8 cellular contexts compared by ENCODE assay signal in genomic region chr19:40424637-40425449, GRCh38. TPM values are rescaled to one million over a fixed set of nuclear protein-coding genes. Genes with fewer than 3 reads are reported as not detected.
DNase-seq lines count a peak whose midpoint lies in the region; ATAC-seq, FAIRE-seq and TF ChIP-seq lines count a peak whose summit lies in the region.

No MANE protein-coding gene starts in this region.

- H3K9me3 ChIP-seq in A549 (no peaks in the 10 kb centered on the region), GM23248 (ENCODE audit: low read depth) (no peaks in the 10 kb centered on the region)

- no peaks in the 10 kb centered on the region for H4K20me1 ChIP-seq in GM23248 (ENCODE audit: insufficient read depth)

- in situ Hi-C loops in GM23248 (cut with MboI), result no loop called here

- no peak for FAIRE-seq in A549 (lab: Jason Lieb, UNC)

- H2AFZ ChIP-seq in GM23248, result peak overlapping the region; percentile 11; the same call in 1 of the 2 replicates

- H3K27ac ChIP-seq in A549, result peak overlapping the region; percentile 93 to 94
- H3K27ac ChIP-seq in GM23248, result peak overlapping the region; percentile 96

- intact Hi-C loops in activated CD4-positive, alpha-beta memory T cell treated with anti-CD3 and anti-CD28 coated beads for 36 hours (cut with micrococcal nuclease), result loop anchor here (1.0 to 5.0 kb wide), 2 partner anchors 21 to 78 kb away; partner anchors contain the start of genes C19orf47 and PLD3

- POLR2A ChIA-PET in A549 (lab: Yijun Ruan, JAX), result interaction anchor here (0.6 to 5.8 kb wide), 5 partner anchors 9 to 161 kb away, joined by 3 to 208 read pairs (median 6); partner anchors contain the start of gene SERTAD3
- POLR2A ChIA-PET in activated CD4-positive, alpha-beta memory T cell treated with anti-CD3 and anti-CD28 coated beads for 36 hours (lab: Charles Lee), result interaction anchor here (2.1 kb wide), 1 partner anchor 18 kb away, joined by 10 read pairs; the partner anchor contains the start of gene SERTAD3

- TF ChIP-seq RAD21 in A549 (conservative IDR thresholded peaks at IDR 0.05 in 1 of 2, IDR thresholded peaks at IDR 0.05 in 1 of 2), result no peak

- H3K4me3 ChIP-seq in A549 (peak overlapping the region; percentile 66), GM23248 (peak overlapping the region; percentile 98)

- peak in 1 of 2 experiments; percentile 4; a peak in 2 of 6 replicates for ATAC-seq in A549

- no peak for TF ChIP-seq EP300 in A549 (IDR thresholded peaks at IDR 0.05)

- DNase-seq in A549 (ENCODE audit: low read depth in 1 of 2, low spot score in 1 of 2), result no peak
- DNase-seq in GM23248, result peak; percentile 54
- DNase-seq in activated CD4-positive, alpha-beta memory T cell treated with anti-CD3 and anti-CD28 coated beads for 36 hours, result peak; percentile 38
- peak; percentile 32 for DNase-seq in glomerular visceral epithelial cell (ENCODE audit: extremely low spot score)
- DNase-seq in progenitor cell of endocrine pancreas (ENCODE audit: low spot score, unreplicated experiment), result no peak
- no peak for DNase-seq in stimulated activated CD8-positive, alpha-beta memory T cell treated with anti-CD3 and anti-CD28 coated beads, Interleukin-4, amount 100 ng/mL, for 48 hours
- DNase-seq in NCI-H446 treated with DMSO at 0.1 percent for 48 hours (lab: John Stamatoyannopoulos, UW), result no peak
- no peak for DNase-seq in cerebellar cortex (ENCODE audit: low spot score)

- H3K27ac Mint-ChIP-seq in activated CD4-positive, alpha-beta memory T cell treated with anti-CD3 and anti-CD28 coated beads for 36 hours, result peak overlapping the region; percentile 88
- peak overlapping the region; percentile 95 for H3K27ac Mint-ChIP-seq in progenitor cell of endocrine pancreas

- peak overlapping the region; percentile 81 for H3K4me3 Mint-ChIP-seq in activated CD4-positive, alpha-beta memory T cell treated with anti-CD3 and anti-CD28 coated beads for 36 hours
- H3K4me3 Mint-ChIP-seq in progenitor cell of endocrine pancreas (ENCODE audit: low read depth), result peak overlapping the region; percentile 91

- WGBS in A549 (ENCODE audit: missing lambda C conversion rate), result 2% methylated on average over 22 of the region's 28 CpGs
- WGBS in GM23248 (ENCODE audit: low coverage in 1 of 2, low lambda C conversion rate in 2 of 2, missing lambda C conversion rate in 2 of 2), 2 experiments, result 0 to 1% methylated on average over 28 of the region's 28 CpGs

- peaks cover 38% of the 10 kb centered on the region for H3K79me2 ChIP-seq in GM23248 (ENCODE audit: insufficient read depth)

- H3K36me3 ChIP-seq in GM23248 (ENCODE audit: low read depth), result peaks cover 9% of the 10 kb centered on the region; the same call in 1 of the 2 replicates

- peak overlapping the region; percentile 97 for H3K9ac ChIP-seq in GM23248

- peak; percentile 36; the same call in 1 of the 2 replicates for TF ChIP-seq POLR2A in A549 (IDR thresholded peaks at IDR 0.05; ENCODE audit: low read length)

- H3K4me1 ChIP-seq in A549 (peaks cover 25% of the 10 kb centered on the region), GM23248 (ENCODE audit: insufficient read depth) (peaks cover 26% of the 10 kb centered on the region)

- H3K4me1 Mint-ChIP-seq in activated CD4-positive, alpha-beta memory T cell treated with anti-CD3 and anti-CD28 coated beads for 36 hours (ENCODE audit: low read depth), result peaks cover 19% of the 10 kb centered on the region
- peaks cover 12% of the 10 kb centered on the region for H3K4me1 Mint-ChIP-seq in progenitor cell of endocrine pancreas (ENCODE audit: low read depth)

- H3K9me3 Mint-ChIP-seq in activated CD4-positive, alpha-beta memory T cell treated with anti-CD3 and anti-CD28 coated beads for 36 hours, result no peaks in the 10 kb centered on the region
- H3K9me3 Mint-ChIP-seq in progenitor cell of endocrine pancreas (ENCODE audit: low read depth), result no peaks in the 10 kb centered on the region

- no peaks in the 10 kb centered on the region for H3K27me3 Mint-ChIP-seq in activated CD4-positive, alpha-beta memory T cell treated with anti-CD3 and anti-CD28 coated beads for 36 hours
- no peaks in the 10 kb centered on the region for H3K27me3 Mint-ChIP-seq in progenitor cell of endocrine pancreas

- CTCF ChIA-PET in A549 (lab: Yijun Ruan, JAX), result interaction anchor here (0.8 to 26.4 kb wide), 19 partner anchors 8 to 221 kb away, joined by 3 to 950 read pairs (median 4); partner anchors contain the start of genes BLVRB, PRX, SERTAD1 and SERTAD3
- CTCF ChIA-PET in activated CD4-positive, alpha-beta memory T cell treated with anti-CD3 and anti-CD28 coated beads for 36 hours (lab: Charles Lee), result interaction anchor here (1.0 to 1.3 kb wide), 2 partner anchors 18 to 39 kb away, joined by 3 to 6 read pairs; no protein-coding TSS in a partner anchor

- H3K27me3 ChIP-seq in GM23248 (replicated peaks; ENCODE audit: insufficient read depth), result no peaks in the 10 kb centered on the region

- H3K9me2 ChIP-seq in GM23248 (ENCODE audit: insufficient read depth), result no peaks in the 10 kb centered on the region

- peaks cover 11% of the 10 kb centered on the region for H3K36me3 Mint-ChIP-seq in activated CD4-positive, alpha-beta memory T cell treated with anti-CD3 and anti-CD28 coated beads for 36 hours
- no peaks in the 10 kb centered on the region for H3K36me3 Mint-ChIP-seq in progenitor cell of endocrine pancreas (ENCODE audit: insufficient read depth)

- peaks cover 24% of the 10 kb centered on the region for H3F3A ChIP-seq in GM23248 (ENCODE audit: insufficient read depth)

- H3K4me2 ChIP-seq in A549 (peak overlapping the region; percentile 98), GM23248 (ENCODE audit: unreplicated experiment) (peak overlapping the region; percentile 98)

- TF ChIP-seq CTCF in A549 (IDR thresholded peaks at IDR 0.05) (no peak; the same call in 2 of the 3 replicates), progenitor cell of endocrine pancreas (IDR thresholded peaks at IDR 0.05; ENCODE audit: unreplicated experiment) (peak; percentile 91)

RNA-seq across cellular contexts. Expression of gene SERTAD1, which starts 0.9 kb away (rescaled TPM):
- polyA plus RNA-seq in A549 (2011; rRNA removed) (10.0 and 10.7 TPM in 2 replicates), A549 (2017; fragmentation: RNase III; extraction: RNeasy Plus Mini Kit Qiagen cat#74134 plus additional on column Dnase treatment) (12.5 to 14.9 TPM (median 13.6 TPM) in 3 replicates), GM23248 (2016; fragmentation: Nextera tagmentation; extraction: Ambion mirVana) (34.5 and 36.2 TPM in 2 replicates)
- 30.9 and 31.2 TPM in 2 replicates for polyA plus RNA-seq in A549 (2012; cell fraction: cytosol; rRNA removed)
- polyA plus RNA-seq in A549 (2012; cell fraction: nucleus; rRNA removed), result 21.4 and 24.8 TPM in 2 replicates
- polyA minus RNA-seq in A549 (2011; rRNA and poly(A)+ RNA removed), result 4.6 and 4.7 TPM in 2 replicates
- 31.7 and 40.2 TPM in 2 replicates for total RNA-seq in GM23248 (2014; rRNA removed; shearing (Covaris generic))
- total RNA-seq in activated CD4-positive, alpha-beta memory T cell treated with anti-CD3 and anti-CD28 coated beads for 36 hours, result 10 to 100 TPM; 11.5 to 12.6 TPM
- 4.1 and 4.4 TPM in 2 replicates for total RNA-seq in progenitor cell of endocrine pancreas

RNA-seq across cellular contexts. Expression of gene PRX, which starts 11.7 kb away (rescaled TPM):
- polyA plus RNA-seq in A549 (2011; rRNA removed) (1.5 and 1.6 TPM in 2 replicates), A549 (2017; fragmentation: RNase III; extraction: RNeasy Plus Mini Kit Qiagen cat#74134 plus additional on column Dnase treatment) (1.3 to 1.8 TPM (median 1.8 TPM) in 3 replicates), GM23248 (2016; fragmentation: Nextera tagmentation; extraction: Ambion mirVana) (0.52 and 0.54 TPM in 2 replicates)
- 0.91 and 1.1 TPM in 2 replicates for polyA plus RNA-seq in A549 (2012; cell fraction: cytosol; rRNA removed)
- polyA plus RNA-seq in A549 (2012; cell fraction: nucleus; rRNA removed), result 1.7 and 1.8 TPM in 2 replicates
- polyA minus RNA-seq in A549 (2011; rRNA and poly(A)+ RNA removed), result 0.87 and 1.1 TPM in 2 replicates
- total RNA-seq in GM23248 (2014; rRNA removed; shearing (Covaris generic)), result 3.8 and 4.0 TPM in 2 replicates
- 1 to 10 TPM; 1.2 to 1.7 TPM for total RNA-seq in activated CD4-positive, alpha-beta memory T cell treated with anti-CD3 and anti-CD28 coated beads for 36 hours
- 0.96 and 1.2 TPM in 2 replicates for total RNA-seq in progenitor cell of endocrine pancreas

RNA-seq across cellular contexts. Expression of gene SERTAD3, which starts 19.3 kb away (rescaled TPM):
- polyA plus RNA-seq in A549 (2011; rRNA removed), result 40.2 and 41.7 TPM in 2 replicates
- 24.7 and 32.8 TPM in 2 replicates for polyA plus RNA-seq in A549 (2012; cell fraction: cytosol; rRNA removed)
- polyA plus RNA-seq in A549 (2012; cell fraction: nucleus; rRNA removed), result 26.5 and 34.1 TPM in 2 replicates
- 35.5 to 41.2 TPM (median 39.7 TPM) in 3 replicates for polyA plus RNA-seq in A549 (2017; fragmentation: RNase III; extraction: RNeasy Plus Mini Kit Qiagen cat#74134 plus additional on column Dnase treatment)
- polyA minus RNA-seq in A549 (2011; rRNA and poly(A)+ RNA removed), result 63.1 and 71.7 TPM in 2 replicates
- 21.8 and 37.9 TPM in 2 replicates for total RNA-seq in GM23248 (2014; rRNA removed; shearing (Covaris generic))
- 40.7 and 41.2 TPM in 2 replicates for polyA plus RNA-seq in GM23248 (2016; fragmentation: Nextera tagmentation; extraction: Ambion mirVana)
- total RNA-seq in activated CD4-positive, alpha-beta memory T cell treated with anti-CD3 and anti-CD28 coated beads for 36 hours, result 10 to 100 TPM; 12.1 to 13.1 TPM
- total RNA-seq in progenitor cell of endocrine pancreas, result 26.5 and 27.5 TPM in 2 replicates

RNA-seq across cellular contexts. Expression of gene HIPK4, which starts 34.9 kb away (rescaled TPM):
- 0.18 and 0.19 TPM in 2 replicates for polyA plus RNA-seq in A549 (2011; rRNA removed)
- 0.34 and 0.51 TPM in 2 replicates for polyA plus RNA-seq in A549 (2012; cell fraction: cytosol; rRNA removed)
- 1.1 TPM in 2 replicates for polyA plus RNA-seq in A549 (2012; cell fraction: nucleus; rRNA removed)
- polyA plus RNA-seq in A549 (2017; fragmentation: RNase III; extraction: RNeasy Plus Mini Kit Qiagen cat#74134 plus additional on column Dnase treatment), result 0.20 to 0.25 TPM (median 0.24 TPM) in 3 replicates
- 0.19 and 0.37 TPM in 2 replicates for polyA minus RNA-seq in A549 (2011; rRNA and poly(A)+ RNA removed)
- 0.43 TPM in 1 of 2 replicates, not detected in the other for total RNA-seq in GM23248 (2014; rRNA removed; shearing (Covaris generic))
- 0.08 and 0.19 TPM in 2 replicates for polyA plus RNA-seq in GM23248 (2016; fragmentation: Nextera tagmentation; extraction: Ambion mirVana)
- total RNA-seq in activated CD4-positive, alpha-beta memory T cell treated with anti-CD3 and anti-CD28 coated beads for 36 hours, result not detected
- 0.11 TPM in 1 of 2 replicates, not detected in the other for total RNA-seq in progenitor cell of endocrine pancreas

RNA-seq across cellular contexts. Expression of gene BLVRB, which starts 40.7 kb away (rescaled TPM):
- 202 and 241 TPM in 2 replicates for polyA plus RNA-seq in A549 (2011; rRNA removed)
- 713 and 819 TPM in 2 replicates for polyA plus RNA-seq in A549 (2012; cell fraction: cytosol; rRNA removed)
- 565 and 810 TPM in 2 replicates for polyA plus RNA-seq in A549 (2012; cell fraction: nucleus; rRNA removed)
- 280 to 298 TPM (median 296 TPM) in 3 replicates for polyA plus RNA-seq in A549 (2017; fragmentation: RNase III; extraction: RNeasy Plus Mini Kit Qiagen cat#74134 plus additional on column Dnase treatment)
- 192 and 225 TPM in 2 replicates for polyA minus RNA-seq in A549 (2011; rRNA and poly(A)+ RNA removed)
- total RNA-seq in GM23248 (2014; rRNA removed; shearing (Covaris generic)), result 50.7 and 71.1 TPM in 2 replicates
- 52.7 and 56.9 TPM in 2 replicates for polyA plus RNA-seq in GM23248 (2016; fragmentation: Nextera tagmentation; extraction: Ambion mirVana)
- 10 to 100 TPM; 34.6 to 37.6 TPM for total RNA-seq in activated CD4-positive, alpha-beta memory T cell treated with anti-CD3 and anti-CD28 coated beads for 36 hours
- 14.0 and 16.4 TPM in 2 replicates for total RNA-seq in progenitor cell of endocrine pancreas

Comparison
In these comparisons a context has a peak if more than half of its experiments do, and no peak if none do; other contexts are left out.
1. DNase-seq: peak in GM23248 (single experiment), activated CD4-positive, alpha-beta memory T cell treated with anti-CD3 and anti-CD28 coated beads for 36 hours (single experiment) and glomerular visceral epithelial cell (single experiment); none in A549 (0 of 2), progenitor cell of endocrine pancreas (single experiment), stimulated activated CD8-positive, alpha-beta memory T cell treated with anti-CD3 and anti-CD28 coated beads, Interleukin-4, amount 100 ng/mL, for 48 hours (single experiment), NCI-H446 treated with DMSO at 0.1 percent for 48 hours (single experiment) and cerebellar cortex (single experiment).